20 cellular contexts compared by ENCODE assay signal in genomic region chr11:5736396-5736795, GRCh38. TPM values are rescaled to one million over a fixed set of nuclear protein-coding genes. Genes with fewer than 3 reads are reported as not detected.
DNase-seq lines count a peak whose midpoint lies in the region; ATAC-seq and TF ChIP-seq lines count a peak whose summit lies in the region.
"Had no signal": no experiment of that assay in that cellular context is flagged by ENCODE, and none has a peak within 500 bp of the region (broad histone marks: within the 10 kb centered on the region; RNA-seq: fewer than 3 reads in every experiment).

A gene with protein sequence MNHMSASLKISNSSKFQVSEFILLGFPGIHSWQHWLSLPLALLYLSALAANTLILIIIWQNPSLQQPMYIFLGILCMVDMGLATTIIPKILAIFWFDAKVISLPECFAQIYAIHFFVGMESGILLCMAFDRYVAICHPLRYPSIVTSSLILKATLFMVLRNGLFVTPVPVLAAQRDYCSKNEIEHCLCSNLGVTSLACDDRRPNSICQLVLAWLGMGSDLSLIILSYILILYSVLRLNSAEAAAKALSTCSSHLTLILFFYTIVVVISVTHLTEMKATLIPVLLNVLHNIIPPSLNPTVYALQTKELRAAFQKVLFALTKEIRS (plus strand): TSS chr11:5736448. CDS start chr11:5736517, 69 bp downstream.

- H3K9me3 Mint-ChIP-seq in glutamatergic neuron (ENCODE audit: unreplicated experiment) = peaks cover under 1% of the 10 kb centered on the region

- no peaks in the 10 kb centered on the region for H4K20me1 ChIP-seq in osteoblast (ENCODE audit: insufficient read depth, low read length)
- H4K20me1 ChIP-seq: BLaER1 had no signal

- H3K9me3 ChIP-seq in MG63 = peaks cover 1% of the 10 kb centered on the region; the same call in 1 of the 2 replicates
- no peaks in the 10 kb centered on the region for H3K9me3 ChIP-seq in osteoblast (ENCODE audit: low read depth, low read length)
- H3K9me3 ChIP-seq: SK-N-SH had no signal

- no peak within 1 kb of the TSS for H3K4me3 ChIP-seq in MG63
- H3K4me3 ChIP-seq in fibroblast of mammary gland (ENCODE audit: control insufficient read depth, low read depth, low read length) = no peak within 1 kb of the TSS
- no peak within 1 kb of the TSS for H3K4me3 ChIP-seq in osteoblast (ENCODE audit: insufficient read depth, low read length)
- H3K4me3 ChIP-seq in H7 (ENCODE audit: insufficient read depth, low read depth, low read length) = no peak within 1 kb of the TSS
- H3K4me3 ChIP-seq: BLaER1 had no signal

- H3K27me3 ChIP-seq in MG63 = no peaks in the 10 kb centered on the region
- H3K27me3 ChIP-seq in osteoblast (ENCODE audit: insufficient read depth, low read length) = no peaks in the 10 kb centered on the region
- H3K27me3 ChIP-seq in H7 (ENCODE audit: control insufficient read depth, insufficient read depth, low read length) = no peaks in the 10 kb centered on the region
- H3K27me3 ChIP-seq: BLaER1 had no signal

- TF ChIP-seq CTCF in fibroblast of mammary gland (conservative IDR thresholded peaks at IDR 0.05; ENCODE audit: control insufficient read depth, insufficient read depth, low read depth, low read length) (no peak), osteoblast (IDR thresholded peaks at IDR 0.05; ENCODE audit: extremely low read depth, low read depth, low read length) (no peak), glutamatergic neuron (IDR thresholded peaks at IDR 0.05; ENCODE audit: partially characterized antibody, unreplicated experiment) (no peak)

- peaks cover 14% of the 10 kb centered on the region for H3K36me3 Mint-ChIP-seq in glutamatergic neuron (ENCODE audit: unreplicated experiment)

- DNase-seq in Daoy (ENCODE audit: low read depth) (peak; percentile 13), MG63 (peak; percentile 89), fibroblast of mammary gland (ENCODE audit: low read depth) (peak; percentile 4), osteoblast (ENCODE audit: insufficient read length, low spot score, missing footprints) (no peak), erythroblast (lab: John Stamatoyannopoulos, UW) (no peak), glutamatergic neuron (no peak), H7 (no peak)
- DNase-seq: Calu3; CD4-positive, alpha-beta memory T cell; MV-4-11; NCI-H187; NCI-H2107; NCI-H524; NCI-H82; OCI-M1; SHP77; SK-N-SH had no signal

- no peak within 1 kb of the TSS for H3K4me3 Mint-ChIP-seq in glutamatergic neuron (ENCODE audit: unreplicated experiment)
- H3K4me3 Mint-ChIP-seq: CD4-positive, alpha-beta memory T cell had no signal

- peak within 1 kb of the TSS; percentile 4 for H2AFZ ChIP-seq in osteoblast (ENCODE audit: low read length)

- H3K27ac ChIP-seq in osteoblast (ENCODE audit: low read depth, low read length) = peak within 1 kb of the TSS; percentile 53
- H3K27ac ChIP-seq: BLaER1 had no signal

- H3K27ac Mint-ChIP-seq in glutamatergic neuron (ENCODE audit: unreplicated experiment) = no peak within 1 kb of the TSS

- no peaks in the 10 kb centered on the region for H3K36me3 ChIP-seq in MG63
- no peaks in the 10 kb centered on the region for H3K36me3 ChIP-seq in osteoblast (ENCODE audit: insufficient read depth, low read length)
- H3K36me3 ChIP-seq in H7 (replicated peaks; ENCODE audit: control insufficient read depth, insufficient read depth, low read length) = no peaks in the 10 kb centered on the region
- H3K36me3 ChIP-seq: BLaER1 had no signal

- TF ChIP-seq POLR2A in erythroblast (IDR thresholded peaks at IDR 0.05; ENCODE audit: low read length) = no peak

- peaks cover 17% of the 10 kb centered on the region for H3K4me1 ChIP-seq in osteoblast (ENCODE audit: insufficient read depth, low read length)
- H3K4me1 ChIP-seq: BLaER1 had no signal

- no peak for ATAC-seq in HG03175 (IDR thresholded peaks at IDR 0.05; ENCODE audit: unreplicated experiment)

- peaks cover 2% of the 10 kb centered on the region for H3K27me3 Mint-ChIP-seq in glutamatergic neuron (ENCODE audit: unreplicated experiment)

- no peak within 1 kb of the TSS for H3K4me2 ChIP-seq in osteoblast (ENCODE audit: insufficient read depth, low read length)
- H3K4me2 ChIP-seq: BLaER1, SK-N-SH had no signal

- H3K79me2 ChIP-seq in osteoblast (ENCODE audit: insufficient read depth, low read length) = no peaks in the 10 kb centered on the region

- H3K4me1 Mint-ChIP-seq in glutamatergic neuron (ENCODE audit: low read depth, unreplicated experiment) = no peaks in the 10 kb centered on the region
- H3K4me1 Mint-ChIP-seq: CD4-positive, alpha-beta memory T cell had no signal

RNA-seq across cellular contexts. Expression of the gene that starts here (rescaled TPM):
- not detected in 2 replicates for total RNA-seq in Daoy (2014; rRNA removed; shearing (Covaris generic))
- total RNA-seq in MG63 (2014; rRNA removed; shearing (Covaris generic); ENCODE audit: low replicate concordance) = not detected in 2 replicates
- total RNA-seq in osteoblast (under 0.01 TPM in 1 of 2 replicates, not detected in the other), glutamatergic neuron (ENCODE audit: unreplicated experiment) (not detected)
- total RNA-seq in H7 (2014; rRNA removed; shearing (Covaris generic)) = not detected in 2 replicates
- total RNA-seq: Calu3, H4 had no signal

Comparison
In these comparisons a context has a peak if more than half of its experiments do, and no peak if none do; other contexts are left out.
1. Peak in DNase-seq in Daoy; RNA of the gene not detected or under 1 TPM.
2. Peak in DNase-seq in MG63; RNA of the gene not detected or under 1 TPM.